Comparison of ENCODE assay signal across 26 cellular contexts in genomic region chr12:39033789-39034188, GRCh38.
"Had no signal": no experiment of that assay in that cellular context is flagged by ENCODE, and none has a peak within 500 bp of the region (broad histone marks: within the 10 kb centered on the region; RNA-seq: fewer than 3 reads in every experiment).

No MANE protein-coding gene starts in this region.

- H3K4me3 Mint-ChIP-seq: activated CD8-positive, alpha-beta T cell treated with anti-CD3 and anti-CD28 coated beads, Interleukin-2, amount 10 ng/mL, durations not matched to agents 7 days and 5 days; activated naive CD4-positive, alpha-beta T cell treated with anti-CD3 and anti-CD28 coated beads for 36 hours; activated naive CD8-positive, alpha-beta T cell; activated T-cell treated with anti-CD3 and anti-CD28 coated beads, Interleukin-2, amount 50 U/mL, for 24 hours; brain; T-helper 1 cell treated with Interleukin-12 subunit alpha and Interleukin-12 subunit beta and Interleukin-4 antibody, amounts not matched to agents 30 μg/mL and 1 μg/mL, for 36 hours; WTC11 had no signal

- H3K4me1 ChIP-seq: Peyer's patch had no signal

- FAIRE-seq: astrocyte had no signal

- H3K4me3 ChIP-seq: cardiac muscle cell, MG63, Peyer's patch had no signal

- H3K36me3 ChIP-seq: cardiac muscle cell, MG63, Peyer's patch had no signal

- DNase-seq: activated CD4-positive, alpha-beta T cell treated with anti-CD3 and anti-CD28 coated beads for 48 hours; activated CD4-positive, alpha-beta T cell treated with anti-CD3 and anti-CD28 coated beads, Interleukin-2, amount 50 U/mL, for 4 hours; activated CD4-positive, CD25-positive, alpha-beta regulatory T cell treated with anti-CD3 and anti-CD28 coated beads, Interleukin-2, amount 50 U/mL, for 72 hours; activated CD8-positive, alpha-beta T cell treated with anti-CD3 and anti-CD28 coated beads, Interleukin-2, amount 10 ng/mL, durations not matched to agents 7 days and 5 days; activated gamma-delta T cell; activated naive CD4-positive, alpha-beta T cell treated with anti-CD3 and anti-CD28 coated beads for 36 hours; activated T-cell treated with anti-CD3 and anti-CD28 coated beads, Interleukin-2, amount 50 U/mL, for 24 hours; amygdala; cerebellar nuclear complex; MG63; NCI-H1105 treated with DMSO at 0.1 percent for 48 hours; NCI-H1436 treated with DMSO at 0.1 percent for 48 hours; NCI-H187; NCI-H2081; NCI-H345; NCI-H510A; NCI-H526 treated with DMSO at 0.1 percent for 48 hours; Peyer's patch; Right ventricle myocardium superior had no signal

- H3K27me3 Mint-ChIP-seq: activated T-cell treated with anti-CD3 and anti-CD28 coated beads, Interleukin-2, amount 50 U/mL, for 24 hours; brain had no signal

- H3K36me3 Mint-ChIP-seq: activated naive CD8-positive, alpha-beta T cell; brain; WTC11 had no signal

- H3K9me3 ChIP-seq: MG63, Peyer's patch had no signal

- ATAC-seq: activated CD8-positive, alpha-beta T cell treated with anti-CD3 and anti-CD28 coated beads, Interleukin-2, amount 10 ng/mL, durations not matched to agents 7 days and 5 days; WTC11 had no signal

- H3K9me3 Mint-ChIP-seq: activated naive CD4-positive, alpha-beta T cell treated with anti-CD3 and anti-CD28 coated beads for 36 hours; activated T-cell treated with anti-CD3 and anti-CD28 coated beads, Interleukin-2, amount 50 U/mL, for 24 hours; brain; T-helper 1 cell treated with Interleukin-12 subunit alpha and Interleukin-12 subunit beta and Interleukin-4 antibody, amounts not matched to agents 30 μg/mL and 1 μg/mL, for 36 hours; WTC11 had no signal

- H3K27ac ChIP-seq: cardiac muscle cell, Peyer's patch, RWPE1 had no signal

- H3K27me3 ChIP-seq: cardiac muscle cell, MG63, Peyer's patch had no signal

- H3K4me1 Mint-ChIP-seq: WTC11 had no signal
